ENCODE assay signal across 19 cellular contexts in the genomic region with DNA sequence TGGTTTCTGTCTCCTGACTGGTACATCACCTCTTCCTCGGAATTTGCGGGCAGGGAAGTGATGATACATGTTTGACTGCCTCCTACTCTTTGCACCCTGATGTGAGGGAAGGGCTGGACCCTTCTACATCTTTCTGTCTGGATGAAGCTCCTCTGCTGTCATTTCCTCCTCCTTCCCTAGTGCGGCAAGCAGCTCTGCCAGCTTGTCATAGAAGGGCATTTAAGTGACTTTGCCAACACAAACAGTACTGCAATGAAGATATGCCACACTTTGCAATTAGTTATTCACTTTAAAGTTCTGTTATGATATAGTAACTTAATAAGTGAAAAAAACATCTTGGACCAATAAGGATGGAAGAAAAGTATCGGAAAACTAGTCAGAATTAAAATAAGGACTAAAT.
"Had no signal": no experiment of that assay in that cellular context is flagged by ENCODE, and none has a peak within 500 bp of the region (broad histone marks: within the 10 kb centered on the region; RNA-seq: fewer than 3 reads in every experiment).

No MANE protein-coding gene starts in this region.

- H3K27ac ChIP-seq: foreskin keratinocyte, neural progenitor cell, psoas muscle, WERI-Rb-1 had no signal

- H3K4me1 Mint-ChIP-seq: neural progenitor cell had no signal

- H3K36me3 ChIP-seq: heart right ventricle, neural progenitor cell, WERI-Rb-1 had no signal

- H3K27me3 Mint-ChIP-seq: activated naive CD4-positive, alpha-beta T cell treated with anti-CD3 and anti-CD28 coated beads, Interleukin-2, amount 50 U/mL, for 24 hours; effector memory CD8-positive, alpha-beta T cell; memory B cell; naive B cell; stimulated activated naive B cell treated with anti-CD40 and anti-IgM and Interleukin-4, amounts not matched to agents 10 μg/mL and 1 μg/mL and 100 μg/mL, for 72 hours; type B pancreatic cell had no signal

- H3K9me3 Mint-ChIP-seq: effector memory CD8-positive, alpha-beta T cell had no signal

- ATAC-seq: effector memory CD8-positive, alpha-beta T cell; foreskin keratinocyte; mucosa of descending colon; psoas muscle; stimulated activated naive B cell treated with anti-CD40 and anti-IgM and Interleukin-4, amounts not matched to agents 10 μg/mL and 1 μg/mL and 100 μg/mL, for 72 hours had no signal

- H3K27ac Mint-ChIP-seq: activated naive CD4-positive, alpha-beta T cell treated with anti-CD3 and anti-CD28 coated beads, Interleukin-2, amount 50 U/mL, for 24 hours; memory B cell; neural progenitor cell; stimulated activated naive B cell treated with anti-CD40 and anti-IgM and Interleukin-4, amounts not matched to agents 10 μg/mL and 1 μg/mL and 100 μg/mL, for 72 hours; type B pancreatic cell had no signal

- DNase-seq: activated CD4-positive, alpha-beta T cell treated with anti-CD3 and anti-CD28 coated beads, Interleukin-2, amount 50 U/mL, for 4 hours; activated gamma-delta T cell; effector memory CD8-positive, alpha-beta T cell; foreskin keratinocyte; heart right ventricle; kidney glomerular epithelial cell; mucosa of descending colon; naive B cell; psoas muscle; stimulated activated naive B cell treated with anti-CD40 and anti-IgM and Interleukin-4, amounts not matched to agents 10 μg/mL and 1 μg/mL and 100 μg/mL, for 72 hours; SW 1271; T-helper 2 cell; WERI-Rb-1 had no signal

- H3K4me3 ChIP-seq: heart right ventricle, mucosa of descending colon, neural progenitor cell, psoas muscle had no signal

- H3K4me3 Mint-ChIP-seq: activated naive CD4-positive, alpha-beta T cell treated with anti-CD3 and anti-CD28 coated beads, Interleukin-2, amount 50 U/mL, for 24 hours; effector memory CD8-positive, alpha-beta T cell; memory B cell; neural progenitor cell; stimulated activated naive B cell treated with anti-CD40 and anti-IgM and Interleukin-4, amounts not matched to agents 10 μg/mL and 1 μg/mL and 100 μg/mL, for 72 hours; type B pancreatic cell had no signal

- FAIRE-seq: astrocyte, bronchial epithelial cell had no signal

- H3K9ac ChIP-seq: neural progenitor cell had no signal

- H3K27me3 ChIP-seq: foreskin keratinocyte, heart right ventricle, neural progenitor cell had no signal
